In genomic region chr5:159915913-159916840, GRCh38 we compare ENCODE assay signal across 8 cellular contexts. TPM values are rescaled to one million over a fixed set of nuclear protein-coding genes. Genes with fewer than 3 reads are reported as not detected.
A peak's percentile ranks its signal among the peaks of the same experiment; 100 is the strongest.
DNase-seq lines count a peak whose midpoint lies in the region; ATAC-seq, FAIRE-seq and TF ChIP-seq lines count a peak whose summit lies in the region.

Gene ADRA1B (plus strand): TSS chr5:159916482. CDS start chr5:159916906, 424 bp downstream.

- DNase-seq in EH (ENCODE audit: low read depth), result peak; percentile 73
- peak; percentile 53 for DNase-seq in RCC 7860 (ENCODE audit: low spot score)
- peak; percentile 69 for DNase-seq in activated naive CD8-positive, alpha-beta T cell treated with anti-CD3 and anti-CD28 coated beads, Interleukin-2, amount 10 ng/mL, durations not matched to agents 7 days and 5 days
- peak; percentile 77 for DNase-seq in left cardiac atrium
- peak; percentile 31 for DNase-seq in prostate gland (ENCODE audit: low spot score)

- no peak within 1 kb of the TSS for H3K27ac ChIP-seq in prostate gland

- peaks cover 4% of the 10 kb centered on the region for H3K4me1 Mint-ChIP-seq in activated naive CD8-positive, alpha-beta T cell treated with anti-CD3 and anti-CD28 coated beads, Interleukin-2, amount 10 ng/mL, durations not matched to agents 7 days and 5 days

- WGBS in prostate gland, result 1% methylated on average over 51 of the region's 81 CpGs

- no peaks in the 10 kb centered on the region for H3K9me3 ChIP-seq in prostate gland

- intact Hi-C loops in left cardiac atrium (cut with DNase I), result loop anchor here in 1 of 2 donors (5.0 to 10.0 kb wide), 3 partner anchors 131 to 401 kb away; no protein-coding TSS in a partner anchor
- intact Hi-C loops in prostate gland (cut with DNase I), result loop anchor here (2.0 to 5.0 kb wide), 5 partner anchors 134 to 473 kb away; no protein-coding TSS in a partner anchor

- no peaks in the 10 kb centered on the region for H3K27me3 ChIP-seq in prostate gland (replicated peaks; ENCODE audit: insufficient read depth)

- no peak for FAIRE-seq in RCC 7860 (lab: Jason Lieb, UNC)

- peaks cover 44% of the 10 kb centered on the region for H3K27me3 Mint-ChIP-seq in activated naive CD8-positive, alpha-beta T cell treated with anti-CD3 and anti-CD28 coated beads, Interleukin-2, amount 10 ng/mL, durations not matched to agents 7 days and 5 days

- TF ChIP-seq POLR2A in prostate gland (IDR thresholded peaks at IDR 0.05), result no peak

- H3K9me3 Mint-ChIP-seq in activated naive CD8-positive, alpha-beta T cell treated with anti-CD3 and anti-CD28 coated beads, Interleukin-2, amount 10 ng/mL, durations not matched to agents 7 days and 5 days, result no peaks in the 10 kb centered on the region

- POLR2A ChIA-PET in activated naive CD8-positive, alpha-beta T cell treated with anti-CD3 and anti-CD28 coated beads, Interleukin-2, amount 10 ng/mL, durations not matched to agents 7 days and 5 days (lab: Charles Lee), result no interaction called here

- H3K36me3 Mint-ChIP-seq in activated naive CD8-positive, alpha-beta T cell treated with anti-CD3 and anti-CD28 coated beads, Interleukin-2, amount 10 ng/mL, durations not matched to agents 7 days and 5 days, result no peaks in the 10 kb centered on the region

- H3K36me3 ChIP-seq in prostate gland, result no peaks in the 10 kb centered on the region

- TF ChIP-seq CTCF in prostate gland (IDR thresholded peaks at IDR 0.05), result peak; percentile 31 to 65 (median 46)

- ATAC-seq in HG02610 (IDR thresholded peaks at IDR 0.05; ENCODE audit: unreplicated experiment) (peak; percentile 77), left cardiac atrium (peak; percentile 89 to 92), HG02970 (IDR thresholded peaks at IDR 0.05; ENCODE audit: low FRiP score, unreplicated experiment) (no peak), HG03097 (IDR thresholded peaks at IDR 0.05; ENCODE audit: low FRiP score, unreplicated experiment) (no peak)
- ATAC-seq in activated naive CD8-positive, alpha-beta T cell treated with anti-CD3 and anti-CD28 coated beads, Interleukin-2, amount 10 ng/mL, durations not matched to agents 7 days and 5 days (ENCODE audit: low read depth), result peak; percentile 87

- H3K4me3 Mint-ChIP-seq in activated naive CD8-positive, alpha-beta T cell treated with anti-CD3 and anti-CD28 coated beads, Interleukin-2, amount 10 ng/mL, durations not matched to agents 7 days and 5 days, result peak within 1 kb of the TSS; percentile 29

- no peaks in the 10 kb centered on the region for H3K4me1 ChIP-seq in prostate gland (replicated peaks)

- H3K4me3 ChIP-seq in prostate gland, result peak within 1 kb of the TSS; percentile 29 to 36

- no peak within 1 kb of the TSS for H3K27ac Mint-ChIP-seq in activated naive CD8-positive, alpha-beta T cell treated with anti-CD3 and anti-CD28 coated beads, Interleukin-2, amount 10 ng/mL, durations not matched to agents 7 days and 5 days

RNA-seq across cellular contexts. Expression of gene ADRA1B, which starts in this region (rescaled TPM):
- total RNA-seq in activated naive CD8-positive, alpha-beta T cell treated with anti-CD3 and anti-CD28 coated beads, Interleukin-2, amount 10 ng/mL, durations not matched to agents 7 days and 5 days, result not detected
- total RNA-seq in left cardiac atrium (1 to 10 TPM; 1.8 to 2.9 TPM), prostate gland (under 1 TPM; 0.14 to 0.74 TPM)

Comparison
In these comparisons a context has a peak if more than half of its experiments do, and no peak if none do; other contexts are left out.
1. Peak in DNase-seq and ATAC-seq in activated naive CD8-positive, alpha-beta T cell treated with anti-CD3 and anti-CD28 coated beads, Interleukin-2, amount 10 ng/mL, durations not matched to agents 7 days and 5 days; RNA of the gene not detected or under 1 TPM.
2. Peak in DNase-seq and H3K4me3 ChIP-seq in prostate gland; RNA of the gene not detected or under 1 TPM.
3. ATAC-seq: peak in HG02610 (single experiment) and left cardiac atrium (2 of 2); none in HG02970 (single experiment) and HG03097 (single experiment).
4. Peak in every context shown above with its lines, with median percentiles within 50 percentile points of each other: DNase-seq.